Comparison of ENCODE assay signal across 12 cellular contexts in the genomic region with DNA sequence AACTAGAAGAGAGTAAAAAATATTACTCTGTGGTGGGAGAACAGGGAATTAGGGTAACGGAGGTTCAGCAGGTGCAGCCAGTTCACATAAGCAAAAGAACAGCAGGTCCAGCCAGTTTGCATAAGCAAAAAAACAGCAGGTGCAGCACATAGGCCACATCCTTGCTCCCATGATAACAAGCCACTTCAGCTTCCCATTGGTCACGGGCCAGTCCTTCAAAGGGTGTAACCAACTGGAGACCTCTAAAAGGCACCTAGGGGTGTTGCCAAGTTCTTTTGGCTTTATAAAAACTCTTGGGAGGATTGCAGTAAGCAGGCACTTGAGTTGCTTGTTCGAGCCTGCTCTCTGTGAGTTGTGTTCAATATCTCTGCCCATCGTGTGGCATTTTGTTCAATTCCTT.
"Had no signal": no experiment of that assay in that cellular context is flagged by ENCODE, and none has a peak within 500 bp of the region (broad histone marks: within the 10 kb centered on the region; RNA-seq: fewer than 3 reads in every experiment).

No MANE protein-coding gene starts in this region.

- FAIRE-seq: islet of Langerhans, urothelium cell line had no signal

- DNase-seq: activated CD4-positive, alpha-beta T cell treated with anti-CD3 and anti-CD28 coated beads, Interleukin-2, amount 50 U/mL, for 48 hours; activated CD8-positive, alpha-beta memory T cell treated with anti-CD3 and anti-CD28 coated beads, Interleukin-2, amount 10 ng/mL, durations not matched to agents 7 days and 5 days; activated naive CD4-positive, alpha-beta T cell treated with anti-CD3 and anti-CD28 coated beads for 36 hours; activated T-cell treated with anti-CD3 and anti-CD28 coated beads, Interleukin-2, amount 50 U/mL, for 1 hour; left colon; lower lobe of right lung; midbrain; stimulated activated CD4-positive, alpha-beta T cell treated with anti-CD3 and anti-CD28 coated beads, Interleukin-2, amount 100 ng/mL, for 48 hours; thyroid gland; WERI-Rb-1 had no signal
